Comparison of ENCODE assay signal across 20 cellular contexts in the genomic region with DNA sequence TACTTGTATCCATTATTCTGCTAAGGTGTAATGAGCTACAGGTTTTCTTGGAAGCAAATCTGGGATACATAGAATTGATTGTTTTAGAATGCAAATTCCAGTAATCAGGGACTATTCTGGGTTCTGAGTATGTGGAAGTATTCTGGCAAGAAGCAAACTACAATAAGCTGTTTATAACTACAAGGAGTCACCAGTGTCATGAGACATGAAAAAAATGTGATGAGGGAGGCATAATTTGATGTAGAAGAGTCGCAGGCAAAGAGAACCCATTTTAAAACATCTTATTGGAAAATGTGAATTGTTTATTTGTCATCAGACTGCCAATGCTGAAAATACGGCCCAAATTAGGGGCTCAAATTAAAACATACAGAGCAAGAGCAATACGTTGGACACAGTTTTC.
DNase-seq lines count a peak whose midpoint lies in the region; ATAC-seq, FAIRE-seq and TF ChIP-seq lines count a peak whose summit lies in the region.
"Had no signal": no experiment of that assay in that cellular context is flagged by ENCODE, and none has a peak within 500 bp of the region (broad histone marks: within the 10 kb centered on the region; RNA-seq: fewer than 3 reads in every experiment).

No MANE protein-coding gene starts in this region.

- no peak for TF ChIP-seq CTCF in HepG2 (CRISPR knock-in tag; IDR thresholded peaks at IDR 0.05)
- TF ChIP-seq CTCF in right lobe of liver (IDR thresholded peaks at IDR 0.05): no peak
- TF ChIP-seq CTCF in tibial nerve (IDR thresholded peaks at IDR 0.05): no peak

- no peaks in the 10 kb centered on the region for H3K79me2 ChIP-seq in HepG2 (ENCODE audit: insufficient read depth, low read length)

- POLR2A ChIA-PET in HepG2 (lab: Yijun Ruan, JAX): no interaction called here

- H3K23ac ChIP-seq in mesenchymal stem cell (ENCODE audit: low read length in 2 of 2): no peak overlapping the region

- H3K27ac ChIP-seq in HepG2 (ENCODE audit: extremely low read length, insufficient read depth, low read length) (no peak overlapping the region), right lobe of liver (no peak overlapping the region), mesenchymal stem cell (ENCODE audit: low read length, poor library complexity, severe bottlenecking) (no peak overlapping the region), tibial nerve (peak overlapping the region; percentile 8 to 70 (median 31))
- H3K27ac ChIP-seq: 22Rv1; BLaER1 treated with 17β-estradiol and CSF1 and Interleukin-3, amounts not matched to agents 10 nM and 100 nM; GM23248; HL-60 had no signal

- no TSS peak for BruUV-seq in HepG2 (replicated peaks; lab: Mats Ljungman, UMichigan)

- intact Hi-C loops in HepG2 (cut with micrococcal nuclease; ENCODE audit: unreplicated experiment): no loop called here
- intact Hi-C loops in right lobe of liver (cut with DNase I): no loop called here

- no peak overlapping the region for H4K91ac ChIP-seq in mesenchymal stem cell (ENCODE audit: low read length)

- ATAC-seq in HepG2 (no peak), right lobe of liver (no peak), HG03565 (IDR thresholded peaks at IDR 0.05; ENCODE audit: unreplicated experiment) (no peak)
- ATAC-seq: CD8-positive, alpha-beta T cell; GM12878 had no signal

- no peak overlapping the region for H3K14ac ChIP-seq in mesenchymal stem cell (ENCODE audit: low read length in 2 of 2)

- WGBS in HepG2 (ENCODE audit: low lambda C conversion rate): 4% methylated on average over 3 of the region's 3 CpGs
- WGBS in right lobe of liver (ENCODE audit: insufficient coverage, low coverage, low lambda C conversion rate, missing lambda C conversion rate): 28% methylated on average over 3 of the region's 3 CpGs
- 43% methylated on average over 3 of the region's 3 CpGs for WGBS in mesenchymal stem cell
- WGBS in tibial nerve, 2 donors: 30 to 31% methylated on average over 3 of the region's 3 CpGs

- H3K79me1 ChIP-seq in mesenchymal stem cell (replicated peaks; ENCODE audit: low read length, poor library complexity, severe bottlenecking): no peaks in the 10 kb centered on the region

- no peak overlapping the region for H2BK12ac ChIP-seq in mesenchymal stem cell (ENCODE audit: low read length in 2 of 2)

- no peak overlapping the region for H2AK5ac ChIP-seq in mesenchymal stem cell (ENCODE audit: low read length, severe bottlenecking)

- TF ChIP-seq EP300 in HepG2 (IDR thresholded peaks at IDR 0.05; ENCODE audit: low read depth in 2 of 2, low read length in 2 of 2) (no peak), HepG2 (CRISPR knock-in tag; IDR thresholded peaks at IDR 0.05; ENCODE audit: borderline replicate concordance) (no peak), tibial nerve (IDR thresholded peaks at IDR 0.05) (no peak)

- no peak overlapping the region for H3K4ac ChIP-seq in mesenchymal stem cell (ENCODE audit: low read depth in 1 of 2, low read length in 2 of 2)

- no peak overlapping the region for H2BK5ac ChIP-seq in mesenchymal stem cell (ENCODE audit: low read depth, low read length, poor library complexity, severe bottlenecking)

- DNase-seq in HepG2 (ENCODE audit: low spot score): no peak
- DNase-seq in right lobe of liver: no peak
- peak; percentile 77 for DNase-seq in epidermal melanocyte (ENCODE audit: insufficient read length, low spot score)
- no peak for DNase-seq in mesenchymal stem cell
- no peak for DNase-seq in tibial nerve (ENCODE audit: low spot score in 2 of 2)
- no peak for DNase-seq in T1000 (lab: John Stamatoyannopoulos, UW)
- no peak for DNase-seq in SHP77 (lab: John Stamatoyannopoulos, UW)
- DNase-seq: CD8-positive, alpha-beta T cell; COR-L47; DMS 273 treated with DMSO at 0.1 percent for 48 hours; DMS53; DND-41; EL; GM23248 had no signal

- H2AFZ ChIP-seq in HepG2 (ENCODE audit: low read length): no peak overlapping the region
- H2AFZ ChIP-seq in mesenchymal stem cell (ENCODE audit: low read depth, low read length): no peak overlapping the region
- H2AFZ ChIP-seq: GM23248 had no signal

- H3K18ac ChIP-seq in mesenchymal stem cell (ENCODE audit: low read depth in 1 of 2, low read length in 2 of 2): no peak overlapping the region

- H3K9me3 ChIP-seq in HepG2 (ENCODE audit: low read length) (no peaks in the 10 kb centered on the region), right lobe of liver (no peaks in the 10 kb centered on the region), mesenchymal stem cell (ENCODE audit: control insufficient read depth, low read length) (no peaks in the 10 kb centered on the region), tibial nerve (no peaks in the 10 kb centered on the region)
- H3K9me3 ChIP-seq: BLaER1 treated with 17β-estradiol and CSF1 and Interleukin-3, amounts not matched to agents 10 nM and 100 nM; HAP-1 had no signal

- H4K20me1 ChIP-seq in HepG2 (ENCODE audit: insufficient read depth, low read length): no peaks in the 10 kb centered on the region
- H4K20me1 ChIP-seq: BLaER1 treated with 17β-estradiol and CSF1 and Interleukin-3, amounts not matched to agents 10 nM and 100 nM had no signal

- H2BK15ac ChIP-seq in mesenchymal stem cell (ENCODE audit: low read depth, poor library complexity, severe bottlenecking): no peak overlapping the region

- H2BK120ac ChIP-seq in mesenchymal stem cell (ENCODE audit: low read depth, low read length): no peak overlapping the region

- no peak overlapping the region for H3K9ac ChIP-seq in HepG2 (ENCODE audit: insufficient read depth, low read depth, low read length)
- peak overlapping the region; percentile 56 for H3K9ac ChIP-seq in mesenchymal stem cell (ENCODE audit: low read length)
- H3K9ac ChIP-seq: BLaER1 treated with 17β-estradiol and CSF1 and Interleukin-3, amounts not matched to agents 10 nM and 100 nM; GM23248 had no signal

- TF ChIP-seq RAD21 in HepG2 (CRISPR knock-in tag; IDR thresholded peaks at IDR 0.05): no peak

- FAIRE-seq in HepG2 (lab: Jason Lieb, UNC): no peak
- FAIRE-seq: GM12878 had no signal

- H3K27me3 ChIP-seq in HepG2 (ENCODE audit: control insufficient read depth in 1 of 2, insufficient read depth in 2 of 2, low read length in 2 of 2) (no peaks in the 10 kb centered on the region), right lobe of liver (no peaks in the 10 kb centered on the region), mesenchymal stem cell (ENCODE audit: control insufficient read depth in 1 of 2, insufficient read depth in 1 of 2, low read length in 2 of 2) (no peaks in the 10 kb centered on the region), tibial nerve (no peaks in the 10 kb centered on the region)
- H3K27me3 ChIP-seq: BLaER1 treated with 17β-estradiol and CSF1 and Interleukin-3, amounts not matched to agents 10 nM and 100 nM had no signal

- no peak overlapping the region for H4K8ac ChIP-seq in mesenchymal stem cell (ENCODE audit: low read length)

- H3K4me3 ChIP-seq in HepG2 (replicated peaks in 1 of 3; ENCODE audit: insufficient read depth in 1 of 3, low read depth in 2 of 3, low read length in 3 of 3): no peak overlapping the region
- no peak overlapping the region for H3K4me3 ChIP-seq in right lobe of liver
- no peak overlapping the region for H3K4me3 ChIP-seq in mesenchymal stem cell (ENCODE audit: insufficient read depth in 1 of 2, low read depth in 1 of 2, low read length in 2 of 2)
- no peak overlapping the region for H3K4me3 ChIP-seq in tibial nerve
- H3K4me3 ChIP-seq: BLaER1 treated with 17β-estradiol and CSF1 and Interleukin-3, amounts not matched to agents 10 nM and 100 nM; GM12878; GM23248; HAP-1 had no signal

- H3K4me2 ChIP-seq in HepG2 (ENCODE audit: low read depth, low read length) (no peak overlapping the region), mesenchymal stem cell (ENCODE audit: low read length, poor library complexity, severe bottlenecking) (no peak overlapping the region)
- H3K4me2 ChIP-seq: BLaER1 treated with 17β-estradiol and CSF1 and Interleukin-3, amounts not matched to agents 10 nM and 100 nM had no signal

- TF ChIP-seq POLR2A in HepG2 (IDR thresholded peaks at IDR 0.05; ENCODE audit: insufficient read depth in 1 of 2, low read depth in 2 of 2, low read length in 2 of 2) (no peak), right lobe of liver (IDR thresholded peaks at IDR 0.05) (no peak), tibial nerve (IDR thresholded peaks at IDR 0.05) (no peak)

- CTCF ChIA-PET in HepG2 (lab: Yijun Ruan, JAX; ENCODE audit: low intra/inter-chr PET ratio, low total read pairs): no interaction called here

- H3K4me1 ChIP-seq in HepG2 (ENCODE audit: insufficient read depth, low read length): no peaks in the 10 kb centered on the region
- no peaks in the 10 kb centered on the region for H3K4me1 ChIP-seq in right lobe of liver
- no peaks in the 10 kb centered on the region for H3K4me1 ChIP-seq in mesenchymal stem cell (ENCODE audit: control insufficient read depth, insufficient read depth, low read depth, low read length)
- peaks cover 0 to 10% (median 0%) of the 10 kb centered on the region in 4 donors for H3K4me1 ChIP-seq in tibial nerve
- H3K4me1 ChIP-seq: BLaER1 treated with 17β-estradiol and CSF1 and Interleukin-3, amounts not matched to agents 10 nM and 100 nM; HAP-1 had no signal

- in situ Hi-C loops in HepG2 (cut with HindIII; ENCODE audit: extremely low pct_ligation_motif_present, low pct_unique_long_range_greater_than_20kb): no loop called here

- H3K36me3 ChIP-seq in HepG2 (replicated peaks in 1 of 2; ENCODE audit: control insufficient read depth in 1 of 2, insufficient read depth in 2 of 2, low read length in 2 of 2): no peaks in the 10 kb centered on the region
- no peaks in the 10 kb centered on the region for H3K36me3 ChIP-seq in right lobe of liver
- no peaks in the 10 kb centered on the region for H3K36me3 ChIP-seq in mesenchymal stem cell (ENCODE audit: control insufficient read depth in 1 of 2, insufficient read depth in 2 of 2, low read depth in 1 of 2, low read length in 2 of 2)
- H3K36me3 ChIP-seq in tibial nerve: no peaks in the 10 kb centered on the region
- H3K36me3 ChIP-seq: BLaER1 treated with 17β-estradiol and CSF1 and Interleukin-3, amounts not matched to agents 10 nM and 100 nM; HAP-1 had no signal

TF ChIP-seq in HepG2, 621 proteins besides CTCF, POLR2A, EP300 and RAD21 (continues in another document):
- no peak for TF ChIP-seq JDP2 (CRISPR knock-in tag; IDR thresholded peaks at IDR 0.05; ENCODE audit: borderline replicate concordance)
- TF ChIP-seq IKZF1 (IDR thresholded peaks at IDR 0.05): no peak
- TF ChIP-seq, protein P1, sequence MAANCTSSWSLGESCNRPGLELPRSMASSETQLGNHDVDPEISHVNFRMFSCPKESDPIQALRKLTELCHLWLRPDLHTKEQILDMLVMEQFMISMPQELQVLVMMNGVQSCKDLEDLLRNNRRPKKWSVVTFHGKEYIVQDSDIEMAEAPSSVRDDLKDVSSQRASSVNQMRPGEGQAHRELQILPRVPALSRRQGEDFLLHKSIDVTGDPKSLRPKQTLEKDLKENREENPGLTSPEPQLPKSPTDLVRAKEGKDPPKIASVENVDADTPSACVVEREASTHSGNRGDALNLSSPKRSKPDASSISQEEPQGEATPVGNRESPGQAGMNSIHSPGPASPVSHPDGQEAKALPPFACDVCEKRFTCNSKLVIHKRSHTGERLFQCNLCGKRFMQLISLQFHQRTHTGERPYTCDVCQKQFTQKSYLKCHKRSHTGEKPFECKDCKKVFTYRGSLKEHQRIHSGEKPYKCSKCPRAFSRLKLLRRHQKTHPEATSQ (CRISPR knock-in tag; IDR thresholded peaks at IDR 0.05; ENCODE audit: borderline replicate concordance): no peak
- no peak for TF ChIP-seq NR3C1 (CRISPR knock-in tag; IDR thresholded peaks at IDR 0.05)

Comparison
In these comparisons a context has a peak if more than half of its experiments do, and no peak if none do; other contexts are left out.
1. H3K27ac ChIP-seq: peak in tibial nerve (4 of 4); none in HepG2 (single experiment), right lobe of liver (0 of 3) and mesenchymal stem cell (single experiment).